ENCODE assay signal across 3 cellular contexts in genomic region chr21:23686737-23687136, GRCh38.
"Had no signal": no experiment of that assay in that cellular context is flagged by ENCODE, and none has a peak within 500 bp of the region (broad histone marks: within the 10 kb centered on the region; RNA-seq: fewer than 3 reads in every experiment).

No MANE protein-coding gene starts in this region.

- DNase-seq: GDM1, GF-D8 had no signal

- H3K4me3 ChIP-seq: GM12878 had no signal

- ATAC-seq: GM12878 had no signal
